In genomic region chr1:44738985-44739360, GRCh38 we compare ENCODE assay signal across 8 cellular contexts. TPM values are rescaled to one million over a fixed set of nuclear protein-coding genes. Genes with fewer than 3 reads are reported as not detected.
DNase-seq lines count a peak whose midpoint lies in the region; ATAC-seq and TF ChIP-seq lines count a peak whose summit lies in the region.
"Not testable (repeated sequence)": the region's sequence is repeated elsewhere in the genome, so short reads cannot be mapped to it uniquely, and the experiment has no call there.
"Had no signal": no experiment of that assay in that cellular context is flagged by ENCODE, and none has a peak within 500 bp of the region (broad histone marks: within the 10 kb centered on the region; RNA-seq: fewer than 3 reads in every experiment).

No MANE protein-coding gene starts in this region.

- H3K9me3 ChIP-seq in H9 (ENCODE audit: control insufficient read depth, low read depth, low read length); T-helper 17 cell (ENCODE audit: control insufficient read depth, low read length, poor library complexity, severe bottlenecking); breast epithelium; right cardiac atrium (ENCODE audit: control insufficient read depth, low read length); neuron (ENCODE audit: low read length); upper lobe of left lung: not testable (repeated sequence)

- H2AFZ ChIP-seq in H9 (ENCODE audit: low read length) = not testable (repeated sequence)
- peak overlapping the region; percentile 68 for H2AFZ ChIP-seq in neuron (ENCODE audit: low read depth, low read length)

- not testable (repeated sequence) for H3K23me2 ChIP-seq in H9 (ENCODE audit: insufficient read length, low read depth, low read length, poor library complexity, severe bottlenecking)

- H2BK15ac ChIP-seq in H9 (ENCODE audit: low read depth, low read length) = not testable (repeated sequence)

- not testable (repeated sequence) for H3K79me1 ChIP-seq in H9 (ENCODE audit: insufficient read depth, low read depth, low read length, poor library complexity, severe bottlenecking)

- H3K4me1 Mint-ChIP-seq in H9 = peaks cover 17 to 18% of the 10 kb centered on the region in 2 experiments
- H3K4me1 Mint-ChIP-seq in T-helper 17 cell = not testable (repeated sequence)

- not testable (repeated sequence) for TF ChIP-seq CTCF in H9 (conservative IDR thresholded peaks at IDR 0.05); breast epithelium (IDR thresholded peaks at IDR 0.05); upper lobe of left lung (IDR thresholded peaks at IDR 0.05)

- not testable (repeated sequence) for H2BK120ac ChIP-seq in H9 (ENCODE audit: low read depth, low read length, poor library complexity, severe bottlenecking)

- peak overlapping the region; percentile 47 to 64 (median 56) for H3K4me3 ChIP-seq in breast epithelium
- peak overlapping the region; percentile 89 for H3K4me3 ChIP-seq in right cardiac atrium (ENCODE audit: low read length)
- H3K4me3 ChIP-seq in neuron (ENCODE audit: low read length) = peak overlapping the region; percentile 76
- H3K4me3 ChIP-seq in upper lobe of left lung = peak overlapping the region; percentile 25 to 65 (median 48)

- not testable (repeated sequence) for H4K5ac ChIP-seq in H9 (ENCODE audit: insufficient read length, low read depth, low read length)

- H3K36me3 Mint-ChIP-seq in H9 (ENCODE audit: insufficient read depth in 1 of 3, low read depth in 3 of 3) = peaks cover 20 to 29% (median 25%) of the 10 kb centered on the region in 3 experiments
- not testable (repeated sequence) for H3K36me3 Mint-ChIP-seq in T-helper 17 cell (ENCODE audit: low read depth)

- H3K27me3 ChIP-seq in H9 (ENCODE audit: insufficient read depth, low read length); breast epithelium; right cardiac atrium (ENCODE audit: control insufficient read depth, insufficient read depth); neuron (ENCODE audit: insufficient read depth, low read length); upper lobe of left lung: not testable (repeated sequence)

- H2BK12ac ChIP-seq in H9 (ENCODE audit: insufficient read length, low read depth, low read length) = not testable (repeated sequence)

- not testable (repeated sequence) for H2AK5ac ChIP-seq in H9 (ENCODE audit: insufficient read length, low read length)

- H2BK5ac ChIP-seq in H9 (ENCODE audit: insufficient read length, low read length) = not testable (repeated sequence)

- not testable (repeated sequence) for H4K8ac ChIP-seq in H9 (replicated peaks; ENCODE audit: insufficient read length, low read depth, low read length)

- H3K4me3 Mint-ChIP-seq in H9 (peak overlapping the region; percentile 98 to 99), T-helper 17 cell (peak overlapping the region; percentile 87)

- H3K27ac ChIP-seq in H9 (ENCODE audit: insufficient read length, low read depth, low read length) = not testable (repeated sequence)
- peak overlapping the region; percentile 83 to 86 for H3K27ac ChIP-seq in breast epithelium
- peak overlapping the region; percentile 100 for H3K27ac ChIP-seq in right cardiac atrium (ENCODE audit: low read length)
- H3K27ac ChIP-seq in upper lobe of left lung = peak overlapping the region; percentile 75 to 93 (median 87)

- H3K36me3 ChIP-seq in breast epithelium, upper lobe of left lung: not testable (repeated sequence)
- H3K36me3 ChIP-seq in neuron (ENCODE audit: insufficient read depth, low read length) = peaks cover 14% of the 10 kb centered on the region

- not testable (repeated sequence) for H3K56ac ChIP-seq in H9 (ENCODE audit: insufficient read length, low read depth, low read length)

- peak overlapping the region; percentile 77 for H3K18ac ChIP-seq in H9 (ENCODE audit: insufficient read length, low read depth, low read length)

- intact Hi-C loops in breast epithelium (cut with DNase I; ENCODE audit: low total_unique reads) = loop anchor here (5.0 kb wide), 1 partner anchor 882 kb away; no protein-coding TSS in a partner anchor
- intact Hi-C loops in right cardiac atrium (cut with DNase I) = not testable (repeated sequence)

- H3K4ac ChIP-seq in H9 (ENCODE audit: low read depth, low read length) = not testable (repeated sequence)

- H3K9me3 Mint-ChIP-seq in H9 = peaks cover 0 to 11% of the 10 kb centered on the region in 2 experiments; a peak in 4 of 5 replicates

- TF ChIP-seq POLR2A in breast epithelium (IDR thresholded peaks at IDR 0.05); upper lobe of left lung (IDR thresholded peaks at IDR 0.05): not testable (repeated sequence)

- H3K27ac Mint-ChIP-seq in H9 = peak overlapping the region; percentile 89 to 98 (median 91); a peak in 6 of 7 replicates
- peak overlapping the region; percentile 91 for H3K27ac Mint-ChIP-seq in T-helper 17 cell

- peak overlapping the region; percentile 58 for H3K4me2 ChIP-seq in H9 (ENCODE audit: insufficient read depth, insufficient read length, low read length)

- WGBS in H9 (ENCODE audit: extremely low coverage, insufficient read length, low lambda C conversion rate) = no CpG with 5 or more reads among the region's 1 CpG
- 86% methylated on average over 1 of the region's 1 CpG for WGBS in right cardiac atrium
- WGBS in upper lobe of left lung, 2 donors = 68 to 95% methylated on average over 1 of the region's 1 CpG

- H3K9ac ChIP-seq in H9 (ENCODE audit: extremely low read depth, insufficient read length, low read length) = not testable (repeated sequence)

- not testable (repeated sequence) for DNase-seq in H9; T-helper 17 cell; breast epithelium (ENCODE audit: low spot score in 2 of 2); right cardiac atrium; upper lobe of left lung

- not testable (repeated sequence) for H3K27me3 Mint-ChIP-seq in H9 (ENCODE audit: low read depth); T-helper 17 cell

- not testable (repeated sequence) for H4K91ac ChIP-seq in H9 (ENCODE audit: insufficient read length, low read depth, low read length)

- not testable (repeated sequence) for H3K23ac ChIP-seq in H9 (ENCODE audit: insufficient read length, low read depth, low read length)

- H3T11ph ChIP-seq in H9 (ENCODE audit: low read length) = not testable (repeated sequence)

- not testable (repeated sequence) for H3K79me2 ChIP-seq in H9 (ENCODE audit: insufficient read depth, low read length)

- not testable (repeated sequence) for TF ChIP-seq EP300 in upper lobe of left lung (IDR thresholded peaks at IDR 0.05)

- not testable (repeated sequence) for H4K20me1 ChIP-seq in H9 (ENCODE audit: control insufficient read depth, insufficient read depth, insufficient read length)

- H3K14ac ChIP-seq in H9 (ENCODE audit: insufficient read depth, low read length) = not testable (repeated sequence)

- not testable (repeated sequence) for H2BK20ac ChIP-seq in H9 (ENCODE audit: low read depth, low read length, poor library complexity, severe bottlenecking)

- H3K4me1 ChIP-seq in H9 (ENCODE audit: insufficient read depth, low read length); breast epithelium; right cardiac atrium (ENCODE audit: control insufficient read depth, insufficient read depth, low read length); upper lobe of left lung: not testable (repeated sequence)
- peaks cover 16% of the 10 kb centered on the region for H3K4me1 ChIP-seq in neuron (ENCODE audit: insufficient read depth, low read length)

- ATAC-seq in T-helper 17 cell = peak; percentile 4
- ATAC-seq in right cardiac atrium; upper lobe of left lung (ENCODE audit: low FRiP score in 2 of 2): not testable (repeated sequence)

RNA-seq across cellular contexts. Expression of gene KIF2C, which starts 0.7 kb away (rescaled TPM):
- total RNA-seq in H9 (2021) = 71.6 and 73.1 TPM in 2 replicates
- 1 to 10 TPM; 1.4 to 1.7 TPM for total RNA-seq in T-helper 17 cell
- total RNA-seq in breast epithelium = 1 to 10 TPM in 1 of 3 donors, under 1 TPM in 2; 0.73 to 2.6 (median 0.98) TPM
- 1 to 10 TPM in 3 of 4 donors, under 1 TPM in 1; 0.39 to 2.5 (median 1.6) TPM for total RNA-seq in right cardiac atrium
- polyA plus RNA-seq in right cardiac atrium = 0.66 TPM
- total RNA-seq in upper lobe of left lung = 1 to 10 TPM in 5 of 6 donors, not detected in 1; 1.5 to 2.7 (median 2.6) TPM

RNA-seq across cellular contexts. Expression of gene RNU5D-1, which starts 8.0 kb away (rescaled TPM):
- total RNA-seq in H9 (2021) (not detected in 2 replicates), T-helper 17 cell (not detected), breast epithelium (not detected), right cardiac atrium (not detected), upper lobe of left lung (not detected)
- polyA plus RNA-seq in right cardiac atrium = not detected
- total RNA-seq: cardiac septum, G401 had no signal

RNA-seq across cellular contexts. Expression of gene RPS8, which starts 36.4 kb away (rescaled TPM):
- 2,591 and 2,595 TPM in 2 replicates for total RNA-seq in H9 (2021)
- total RNA-seq in T-helper 17 cell = 1,000 to 10,000 TPM; 2,841 to 3,014 TPM
- total RNA-seq in breast epithelium = 1,000 to 10,000 TPM; 2,158 to 3,355 (median 2,591) TPM
- total RNA-seq in right cardiac atrium = 1,000 to 10,000 TPM in 1 of 4 donors, 100 to 1,000 TPM in 3; 848 to 1,081 (median 910) TPM
- 1,144 TPM for polyA plus RNA-seq in right cardiac atrium
- 1,000 to 10,000 TPM in 4 of 6 donors, 100 to 1,000 TPM in 2; 507 to 1,439 (median 1,183) TPM for total RNA-seq in upper lobe of left lung

RNA-seq across cellular contexts. Expression of gene BEST4, which starts 49.0 kb away (rescaled TPM):
- total RNA-seq in H9 (2021) (1.1 and 1.3 TPM in 2 replicates), T-helper 17 cell (1 to 10 TPM; 1.1 to 1.4 TPM), breast epithelium (under 1 TPM in 2 of 3 donors, not detected in 1; 0.15 to 0.66 TPM), right cardiac atrium (under 1 TPM; 0.14 to 0.28 (median 0.22) TPM), upper lobe of left lung (1 to 10 TPM in 3 of 6 donors, under 1 TPM in 3; 0.30 to 9.1 (median 0.81) TPM)
- 0.18 TPM for polyA plus RNA-seq in right cardiac atrium

Comparison
In these comparisons a context has a peak if more than half of its experiments do, and no peak if none do; other contexts are left out.
1. RNA of gene KIF2C, which starts 0.7 kb away (total RNA-seq): 71.6 to 73.1 TPM in H9; 1.5 to 2.7 TPM in upper lobe of left lung, 1.4 to 1.7 TPM in T-helper 17 cell, 0.39 to 2.5 TPM in right cardiac atrium and 0.73 to 2.6 TPM in breast epithelium; every median in the first group is over 10 times any median in the second.
2. Peak in every context shown above with its lines, with median percentiles within 50 percentile points of each other: H3K4me3 ChIP-seq.